ENCODE assay signal across 20 cellular contexts in genomic region chr1:19329611-19330010, GRCh38. TPM values are rescaled to one million over a fixed set of nuclear protein-coding genes. Genes with fewer than 3 reads are reported as not detected.
"Had no signal": no experiment of that assay in that cellular context is flagged by ENCODE, and none has a peak within 500 bp of the region (broad histone marks: within the 10 kb centered on the region; RNA-seq: fewer than 3 reads in every experiment).

No MANE protein-coding gene starts in this region.

- H3K9me3 Mint-ChIP-seq: activated CD4-positive, alpha-beta T cell treated with anti-CD3 and anti-CD28 coated beads, Interleukin-2, amount 10 ng/mL, durations not matched to agents 24 days and 14 days; activated T-helper 1 cell treated with anti-CD3 and anti-CD28 coated beads, Interleukin-12 subunit alpha, Interleukin-12 subunit beta, Interleukin-2, Interleukin-4 antibody, amounts not matched to agents 30 ng/mL and 10 ng/mL and 1 ng/mL, durations not matched to agents 14 hours and 24 hours and 36 hours; T-cell had no signal

- H3K27ac ChIP-seq: breast epithelium, esophagus squamous epithelium, pancreas, testis, upper lobe of left lung had no signal

- H3K9me3 ChIP-seq: breast epithelium, esophagus squamous epithelium, mucosa of descending colon, pancreas, testis, upper lobe of left lung had no signal

- H3K4me1 ChIP-seq: breast epithelium, esophagus squamous epithelium, pancreas, testis, upper lobe of left lung had no signal

- H3K4me2 ChIP-seq: smooth muscle cell had no signal

- DNase-seq: activated CD4-positive, alpha-beta T cell treated with anti-CD3 and anti-CD28 coated beads, Interleukin-2, amount 10 ng/mL, durations not matched to agents 24 days and 14 days; activated naive CD4-positive, alpha-beta T cell; aorta; cerebellar nuclear complex; cortex of kidney; effector CD4-positive, alpha-beta T cell; esophagus squamous epithelium; mesenchymal stem cell; mucosa of descending colon; naive thymus-derived CD4-positive, alpha-beta T cell; pancreas; stimulated activated CD4-positive, alpha-beta T cell treated with anti-CD3 and anti-CD28 coated beads, Interleukin-4, amount 100 ng/mL, for 1 hour; T-cell; T-helper 9 cell; testis; upper lobe of left lung had no signal

- FAIRE-seq: pancreas had no signal

- H3K36me3 Mint-ChIP-seq: naive thymus-derived CD4-positive, alpha-beta T cell had no signal

- H3K4me3 ChIP-seq: breast epithelium, esophagus squamous epithelium, mucosa of descending colon, pancreas, smooth muscle cell, testis, upper lobe of left lung had no signal

- ATAC-seq: naive thymus-derived CD4-positive, alpha-beta T cell; pancreas; sciatic nerve; T-cell had no signal

- H3K36me3 ChIP-seq: breast epithelium had no signal

- H3K27me3 ChIP-seq: breast epithelium, esophagus squamous epithelium, pancreas, testis, upper lobe of left lung had no signal

- H3K27ac Mint-ChIP-seq: activated CD4-positive, alpha-beta T cell treated with anti-CD3 and anti-CD28 coated beads, Interleukin-2, amount 10 ng/mL, durations not matched to agents 24 days and 14 days; T-cell had no signal

- H3K4me3 Mint-ChIP-seq: activated CD4-positive, alpha-beta T cell treated with anti-CD3 and anti-CD28 coated beads, Interleukin-2, amount 10 ng/mL, durations not matched to agents 24 days and 14 days; activated T-helper 1 cell treated with anti-CD3 and anti-CD28 coated beads, Interleukin-12 subunit alpha, Interleukin-12 subunit beta, Interleukin-2, Interleukin-4 antibody, amounts not matched to agents 30 ng/mL and 10 ng/mL and 1 ng/mL, durations not matched to agents 14 hours and 24 hours and 36 hours; T-cell had no signal

- H3K27me3 Mint-ChIP-seq: activated CD4-positive, alpha-beta T cell treated with anti-CD3 and anti-CD28 coated beads, Interleukin-2, amount 10 ng/mL, durations not matched to agents 24 days and 14 days; naive thymus-derived CD4-positive, alpha-beta T cell; T-cell had no signal

RNA-seq across cellular contexts. Expression of gene AKR7A3, which starts 41.0 kb away (rescaled TPM):
- polyA plus RNA-seq: naive thymus-derived CD4-positive, alpha-beta T cell had no signal
